Comparison of ENCODE assay signal across 8 cellular contexts in the genomic region with DNA sequence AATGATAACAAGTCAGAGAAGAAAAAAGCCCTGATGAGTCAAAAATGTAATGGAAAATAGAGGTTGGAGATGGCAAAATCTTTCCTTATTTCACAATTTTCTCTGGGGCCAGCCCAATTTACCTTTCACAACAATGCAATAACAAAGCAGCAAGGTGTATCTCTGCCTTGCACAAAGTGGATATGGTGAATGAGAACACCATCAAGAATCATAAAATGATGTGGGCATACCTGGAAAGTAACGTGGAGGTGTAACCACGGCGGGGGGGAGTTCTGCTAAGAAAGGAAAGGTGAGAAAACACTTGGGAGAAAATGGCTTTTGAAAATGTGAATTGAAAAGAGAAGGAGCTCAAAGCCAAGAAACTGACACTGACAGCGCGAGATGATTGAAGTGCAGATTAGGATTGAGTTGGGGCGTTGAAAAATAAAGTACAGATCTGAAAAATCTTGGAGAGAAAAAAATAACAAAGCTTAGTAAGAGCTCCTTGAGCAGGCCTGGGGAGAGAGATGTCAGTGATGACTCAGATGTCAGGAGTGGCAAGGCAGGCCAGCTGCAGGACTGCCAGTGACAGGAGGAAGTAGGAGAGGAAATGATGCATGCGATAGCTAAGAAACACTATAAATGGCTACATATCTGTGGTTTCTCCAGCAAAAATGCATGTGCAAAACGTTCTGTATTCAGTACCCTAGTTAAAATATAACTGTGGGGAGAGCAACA. TPM values are rescaled to one million over a fixed set of nuclear protein-coding genes. Genes with fewer than 3 reads are reported as not detected.
DNase-seq lines count a peak whose midpoint lies in the region; ATAC-seq and TF ChIP-seq lines count a peak whose summit lies in the region.

No MANE protein-coding gene starts in this region.

- peak; percentile 96 for ATAC-seq in HG03342 (IDR thresholded peaks at IDR 0.05; ENCODE audit: unreplicated experiment)
- ATAC-seq in gastrocnemius medialis = peak; percentile 92 to 93

- peak overlapping the region; percentile 76 to 93 (median 86) for H3K27ac ChIP-seq in gastrocnemius medialis

- H3K27me3 ChIP-seq in gastrocnemius medialis = no peaks in the 10 kb centered on the region

- peaks cover 69% of the 10 kb centered on the region for H3K4me1 Mint-ChIP-seq in activated naive CD4-positive, alpha-beta T cell treated with anti-CD3 and anti-CD28 coated beads, Interleukin-2, amount 10 ng/mL, durations not matched to agents 7 days and 5 days

- no peak for TF ChIP-seq CTCF in AG10803 (conservative IDR thresholded peaks at IDR 0.05; ENCODE audit: low read length)
- TF ChIP-seq CTCF in gastrocnemius medialis (IDR thresholded peaks at IDR 0.05 in 4 of 5, conservative IDR thresholded peaks at IDR 0.05 in 1 of 5) = no peak

- intact Hi-C loops in cardiac septum (cut with DNase I) (loop anchor here (5.0 kb wide), 1 partner anchor 36 kb away; no protein-coding TSS in a partner anchor), gastrocnemius medialis (cut with DNase I; ENCODE audit: low total_unique reads) (loop anchor here (2.0 kb wide), 1 partner anchor 25 kb away; no protein-coding TSS in a partner anchor)

- peaks cover 53 to 79% of the 10 kb centered on the region in 2 donors for H3K4me1 ChIP-seq in gastrocnemius medialis

- H3K9me3 ChIP-seq in gastrocnemius medialis = no peaks in the 10 kb centered on the region

- H3K36me3 ChIP-seq in gastrocnemius medialis = no peaks in the 10 kb centered on the region

- no peaks in the 10 kb centered on the region for H3K27me3 Mint-ChIP-seq in activated naive CD4-positive, alpha-beta T cell treated with anti-CD3 and anti-CD28 coated beads, Interleukin-2, amount 10 ng/mL, durations not matched to agents 7 days and 5 days

- H3K4me3 ChIP-seq in AG10803 (ENCODE audit: low read length) (peak overlapping the region; percentile 4), gastrocnemius medialis (no peak overlapping the region)

- CTCF ChIA-PET in activated naive CD4-positive, alpha-beta T cell treated with anti-CD3 and anti-CD28 coated beads, Interleukin-2, amount 10 ng/mL, durations not matched to agents 7 days and 5 days (lab: Charles Lee) = interaction anchor here (0.7 to 1.3 kb wide), 8 partner anchors 9 to 46 kb away, joined by 3 to 6 read pairs (median 3); no protein-coding TSS in a partner anchor

- H3K27ac Mint-ChIP-seq in activated naive CD4-positive, alpha-beta T cell treated with anti-CD3 and anti-CD28 coated beads, Interleukin-2, amount 10 ng/mL, durations not matched to agents 7 days and 5 days = peak overlapping the region; percentile 86

- TF ChIP-seq POLR2A in GM19099 (IDR thresholded peaks at IDR 0.05; ENCODE audit: extremely low read depth, insufficient read length, low read depth) = peak; percentile 47
- TF ChIP-seq POLR2A in gastrocnemius medialis (IDR thresholded peaks at IDR 0.05) = peak in 1 of 2 donors; percentile 51

- DNase-seq in AG10803 (ENCODE audit: low read depth) = peak; percentile 99
- DNase-seq in SHP77 treated with DMSO at 0.1 percent for 48 hours (lab: John Stamatoyannopoulos, UW) = peak; percentile 15
- DNase-seq in activated naive CD4-positive, alpha-beta T cell treated with anti-CD3 and anti-CD28 coated beads, Interleukin-2, amount 10 ng/mL, durations not matched to agents 7 days and 5 days = peak; percentile 75
- peak; percentile 88 for DNase-seq in cardiac septum (ENCODE audit: low spot score)
- peak; percentile 77 to 84 for DNase-seq in gastrocnemius medialis
- DNase-seq in NCI-H2227 (lab: John Stamatoyannopoulos, UW; ENCODE audit: unreplicated experiment) = no peak

- peaks cover 9% of the 10 kb centered on the region for H3K36me3 Mint-ChIP-seq in activated naive CD4-positive, alpha-beta T cell treated with anti-CD3 and anti-CD28 coated beads, Interleukin-2, amount 10 ng/mL, durations not matched to agents 7 days and 5 days

- H3K4me3 Mint-ChIP-seq in activated naive CD4-positive, alpha-beta T cell treated with anti-CD3 and anti-CD28 coated beads, Interleukin-2, amount 10 ng/mL, durations not matched to agents 7 days and 5 days = peak overlapping the region; percentile 26

- no peaks in the 10 kb centered on the region for H3K9me3 Mint-ChIP-seq in activated naive CD4-positive, alpha-beta T cell treated with anti-CD3 and anti-CD28 coated beads, Interleukin-2, amount 10 ng/mL, durations not matched to agents 7 days and 5 days

- in situ Hi-C loops in gastrocnemius medialis (cut with MboI; ENCODE audit: low sequenced_read_pairs in 4 of 4) = no loop called here

RNA-seq across cellular contexts. Expression of a gene that starts 26.2 kb away (rescaled TPM):
- 3.5 TPM for total RNA-seq in cardiac septum
- 1 to 10 TPM; 5.2 to 9.2 (median 6.5) TPM for total RNA-seq in gastrocnemius medialis
